Comparison of ENCODE assay signal across 8 cellular contexts in the genomic region with DNA sequence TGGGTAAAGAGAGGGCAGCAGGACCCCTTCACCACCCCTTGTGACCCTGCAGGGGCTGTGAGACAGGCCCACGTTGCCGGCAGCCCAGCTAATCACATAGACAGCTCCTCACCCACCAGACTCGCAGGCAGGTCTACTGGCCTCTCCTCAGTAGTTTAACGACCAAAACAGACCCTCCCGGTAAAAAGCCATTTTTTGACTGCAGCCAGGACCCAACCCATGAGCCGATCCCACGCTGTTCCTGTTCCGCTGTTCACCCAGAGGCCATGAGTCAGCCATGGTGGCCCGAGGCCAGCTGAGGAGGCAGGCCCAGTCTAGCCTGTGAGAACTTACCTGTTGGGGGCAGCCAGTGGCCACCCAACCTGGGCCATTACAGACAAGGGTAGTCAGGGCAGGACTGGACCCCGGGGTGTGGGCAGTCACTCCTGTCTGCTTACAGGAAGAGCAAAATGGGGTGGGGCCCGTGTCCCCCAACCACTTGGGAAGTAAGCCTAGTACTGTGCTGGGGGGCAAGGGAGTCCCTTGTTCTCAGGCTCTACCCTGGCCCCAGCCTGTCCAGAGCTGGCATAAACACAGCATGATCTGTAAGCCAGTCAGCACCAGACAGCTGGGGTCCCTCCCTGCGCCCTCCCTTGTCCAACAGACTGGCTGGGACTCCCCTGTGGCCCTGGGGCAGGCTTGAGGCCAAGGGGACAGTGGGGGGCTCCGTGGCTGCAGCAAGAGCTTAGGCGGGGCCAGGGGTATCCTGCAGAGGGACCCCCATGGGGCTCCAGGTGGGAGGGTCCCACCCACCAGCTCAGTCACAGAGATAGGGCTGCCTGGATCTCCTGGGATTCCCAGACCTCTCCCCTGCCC.
DNase-seq lines count a peak whose midpoint lies in the region; ATAC-seq and TF ChIP-seq lines count a peak whose summit lies in the region.

No MANE protein-coding gene starts in this region.

- H3K23ac ChIP-seq in neuronal stem cell (ENCODE audit: low read depth, low read length, poor library complexity): peak overlapping the region; percentile 44

- H3K79me1 ChIP-seq in neuronal stem cell (ENCODE audit: low read depth, low read length): no peaks in the 10 kb centered on the region

- H4K8ac ChIP-seq in neuronal stem cell (ENCODE audit: low read depth, low read length): peak overlapping the region; percentile 89

- H3K4ac ChIP-seq in neuronal stem cell (ENCODE audit: low read length): peak overlapping the region; percentile 89

- TF ChIP-seq POLR2A in Peyer's patch (IDR thresholded peaks at IDR 0.05): no peak

- peak overlapping the region; percentile 62 for H2BK5ac ChIP-seq in neuronal stem cell (ENCODE audit: low read length)

- H3K27ac ChIP-seq in Peyer's patch: peak overlapping the region in 3 of 4 donors; percentile 71 to 93 (median 87)
- peak overlapping the region; percentile 26 for H3K27ac ChIP-seq in epithelial cell of prostate
- no peak overlapping the region for H3K27ac ChIP-seq in neuronal stem cell (replicated peaks; ENCODE audit: low read length)

- H3K36me3 ChIP-seq in Peyer's patch: no peaks in the 10 kb centered on the region
- no peaks in the 10 kb centered on the region for H3K36me3 ChIP-seq in neuronal stem cell (replicated peaks in 1 of 2; ENCODE audit: control insufficient read depth in 2 of 2, insufficient read depth in 2 of 2, low read length in 2 of 2)

- no peak overlapping the region for H4K91ac ChIP-seq in neuronal stem cell (ENCODE audit: low read depth, low read length, poor library complexity)

- H3K9ac ChIP-seq in neuronal stem cell (ENCODE audit: low read depth, low read length, poor library complexity): no peak overlapping the region

- no peak for ATAC-seq in HG03354 (IDR thresholded peaks at IDR 0.05; ENCODE audit: poor library complexity, severe bottlenecking, unreplicated experiment)
- no peak for ATAC-seq in GM21423 (IDR thresholded peaks at IDR 0.05; ENCODE audit: unreplicated experiment)

- H2BK15ac ChIP-seq in neuronal stem cell (ENCODE audit: low read length): peak overlapping the region; percentile 90

- TF ChIP-seq CTCF in Peyer's patch (IDR thresholded peaks at IDR 0.05): no peak

- peak; percentile 35 for DNase-seq in COLO829 (ENCODE audit: low spot score)
- DNase-seq in Peyer's patch: peak in 2 of 3 donors; percentile 54 to 55
- DNase-seq in epithelial cell of prostate (ENCODE audit: low read depth, low spot score): peak; percentile 50
- no peak for DNase-seq in neuronal stem cell (ENCODE audit: low spot score)
- no peak for DNase-seq in NCI-H1417 treated with DMSO at 0.1 percent for 48 hours (lab: John Stamatoyannopoulos, UW)
- no peak for DNase-seq in cerebellar cortex (ENCODE audit: low spot score)

- H3K4me2 ChIP-seq in neuronal stem cell (ENCODE audit: insufficient read depth, low read length, poor library complexity, severe bottlenecking): no peak overlapping the region

- peak overlapping the region in 1 of 4 donors; percentile 56 for H3K4me3 ChIP-seq in Peyer's patch
- H3K4me3 ChIP-seq in neuronal stem cell (ENCODE audit: low read length in 2 of 2): no peak overlapping the region

- peak overlapping the region; percentile 60 for H3K14ac ChIP-seq in neuronal stem cell (ENCODE audit: low read length)

- peak overlapping the region; percentile 98 for H2AK5ac ChIP-seq in neuronal stem cell (ENCODE audit: low read depth, low read length)

- peak overlapping the region; percentile 87 for H2BK12ac ChIP-seq in neuronal stem cell (ENCODE audit: low read length)

- H3K27me3 ChIP-seq in Peyer's patch (no peaks in the 10 kb centered on the region), neuronal stem cell (ENCODE audit: control insufficient read depth in 3 of 3, insufficient read depth in 3 of 3, low read depth in 1 of 3, low read length in 3 of 3) (no peaks in the 10 kb centered on the region)

- peak overlapping the region; percentile 49 for H3K18ac ChIP-seq in neuronal stem cell (ENCODE audit: low read length)

- peak overlapping the region; percentile 49 for H2BK120ac ChIP-seq in neuronal stem cell (ENCODE audit: low read depth, low read length)

- H3K4me1 ChIP-seq in Peyer's patch (peaks cover 0 to 16% (median 6%) of the 10 kb centered on the region in 4 donors), neuronal stem cell (ENCODE audit: control insufficient read depth in 2 of 2, insufficient read depth in 1 of 2, low read depth in 1 of 2, low read length in 2 of 2) (peaks cover 13 to 27% of the 10 kb centered on the region in 2 donors)

- no CpG with 5 or more reads among the region's 14 CpGs for WGBS in neuronal stem cell (ENCODE audit: extremely low coverage in 2 of 2, insufficient read length in 2 of 2, insufficient replicate concordance in 1 of 2), 2 donors

- H2AFZ ChIP-seq in neuronal stem cell (ENCODE audit: low read length): peak overlapping the region; percentile 89

- H3K9me3 ChIP-seq in Peyer's patch (no peaks in the 10 kb centered on the region), neuronal stem cell (replicated peaks in 1 of 2; ENCODE audit: control insufficient read depth in 2 of 2, insufficient read depth in 1 of 2, low read depth in 1 of 2, low read length in 2 of 2) (peaks cover 0 to 2% of the 10 kb centered on the region in 2 donors)

Comparison
In these comparisons a context has a peak if more than half of its experiments do, and no peak if none do; other contexts are left out.
1. DNase-seq: peak in COLO829 (single experiment), Peyer's patch (2 of 3) and epithelial cell of prostate (single experiment); none in neuronal stem cell (single experiment), NCI-H1417 treated with DMSO at 0.1 percent for 48 hours (single experiment) and cerebellar cortex (single experiment).